ENCODE assay signal across 8 cellular contexts in the genomic region with DNA sequence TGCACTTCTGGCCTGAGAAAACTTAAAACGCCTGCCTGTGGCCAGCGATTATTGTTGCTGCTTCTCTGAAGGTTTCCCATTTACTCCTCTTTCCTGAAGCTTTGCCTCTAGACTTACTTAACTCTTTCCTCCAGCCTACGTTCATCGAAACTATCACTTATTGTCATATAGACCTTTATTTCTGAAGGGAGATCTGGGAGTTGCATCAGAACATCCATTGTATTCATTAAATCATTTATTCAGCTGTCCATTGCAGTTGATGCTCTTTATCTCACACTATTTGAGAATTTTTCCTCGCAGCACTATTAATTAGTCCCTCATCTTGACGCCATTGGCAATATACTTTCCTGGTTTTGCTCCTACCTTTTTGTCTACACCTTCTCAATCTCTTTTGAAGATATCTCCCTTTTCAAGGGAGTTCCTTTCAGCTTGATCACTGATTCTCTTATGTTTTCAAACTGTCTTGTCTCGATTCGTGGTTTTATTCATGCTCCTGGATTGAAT. TPM values are rescaled to one million over a fixed set of nuclear protein-coding genes. Genes with fewer than 3 reads are reported as not detected.
DNase-seq lines count a peak whose midpoint lies in the region; TF ChIP-seq lines count a peak whose summit lies in the region.

No MANE protein-coding gene starts in this region.

- no peak for DNase-seq in CD14-positive monocyte (ENCODE audit: low spot score)
- DNase-seq in NT2/D1 (ENCODE audit: low read depth, low spot score), result no peak
- no peak for DNase-seq in stimulated activated CD4-positive, alpha-beta T cell treated with anti-CD3 and anti-CD28 coated beads, Interleukin-15, amount 100 ng/mL, for 24 hours
- no peak for DNase-seq in RKO (ENCODE audit: low spot score)
- DNase-seq in GM19240 (ENCODE audit: insufficient read length, low spot score), result no peak
- no peak for DNase-seq in NCI-H1092 treated with DMSO at 0.1 percent for 48 hours (lab: John Stamatoyannopoulos, UW)

- H3K9ac ChIP-seq in NT2/D1 (ENCODE audit: insufficient read length, low read depth) (no peak overlapping the region), endocrine pancreas (ENCODE audit: control insufficient read depth, insufficient read depth, low read length) (no peak overlapping the region)

- H3K4me1 ChIP-seq in NT2/D1 (ENCODE audit: insufficient read depth, insufficient read length), result no peaks in the 10 kb centered on the region
- H3K4me1 ChIP-seq in endocrine pancreas (ENCODE audit: control insufficient read depth, insufficient read depth, low read length), result no peaks in the 10 kb centered on the region
- H3K4me1 ChIP-seq in neuron (ENCODE audit: insufficient read depth, low read length), result peaks cover 2% of the 10 kb centered on the region

- TF ChIP-seq CTCF in CD14-positive monocyte (IDR thresholded peaks at IDR 0.05), result no peak

- no peaks in the 10 kb centered on the region for H3K27me3 ChIP-seq in NT2/D1 (ENCODE audit: insufficient read depth, insufficient read length)
- no peaks in the 10 kb centered on the region for H3K27me3 ChIP-seq in endocrine pancreas (ENCODE audit: control insufficient read depth, insufficient read depth, low read length)
- H3K27me3 ChIP-seq in neuron (ENCODE audit: insufficient read depth, low read length), result no peaks in the 10 kb centered on the region

- H2AFZ ChIP-seq in neuron (ENCODE audit: low read depth, low read length), result peak overlapping the region; percentile 12

- H3K27me3 Mint-ChIP-seq in CD14-positive monocyte (ENCODE audit: low read depth in 3 of 3), result peaks cover 17 to 26% (median 19%) of the 10 kb centered on the region in 3 donors

- H3K36me3 ChIP-seq in NT2/D1 (ENCODE audit: insufficient read depth, insufficient read length, low read length) (peaks cover 2% of the 10 kb centered on the region), endocrine pancreas (ENCODE audit: control insufficient read depth, insufficient read depth, low read length) (no peaks in the 10 kb centered on the region), neuron (ENCODE audit: insufficient read depth, low read length) (no peaks in the 10 kb centered on the region)

- intact Hi-C loops in CD14-positive monocyte (cut with micrococcal nuclease), result loop anchor here (5.0 to 10.0 kb wide), 4 partner anchors 90 to 770 kb away; partner anchors contain the start of genes ATP5PB (in 1 of the 2), CD53 (in 1 of the 2), INKA2 (in 1 of the 2) and WDR77 (in 1 of the 2)

- H3K4me3 Mint-ChIP-seq in CD14-positive monocyte, result peak overlapping the region; percentile 88 to 96

- H3K27ac Mint-ChIP-seq in CD14-positive monocyte, result peak overlapping the region; percentile 98 to 100 (median 99)

- peaks cover 32 to 72% (median 58%) of the 10 kb centered on the region in 7 donors for H3K9me3 Mint-ChIP-seq in CD14-positive monocyte

- H3K9me3 ChIP-seq in NT2/D1 (ENCODE audit: insufficient read depth, low read length) (peaks cover 37% of the 10 kb centered on the region), endocrine pancreas (ENCODE audit: control insufficient read depth, low read length) (peaks cover 2% of the 10 kb centered on the region), neuron (ENCODE audit: low read length) (no peaks in the 10 kb centered on the region)

- peaks cover 8% of the 10 kb centered on the region for H3K4me1 Mint-ChIP-seq in CD14-positive monocyte

- H3K4me3 ChIP-seq in NT2/D1 (ENCODE audit: insufficient read length, low read depth) (peak overlapping the region; percentile 95), endocrine pancreas (ENCODE audit: control insufficient read depth, insufficient read depth, low read length) (peak overlapping the region; percentile 90), neuron (ENCODE audit: low read length) (peak overlapping the region; percentile 54)

- peaks cover 14 to 23% of the 10 kb centered on the region in 2 donors for H3K36me3 Mint-ChIP-seq in CD14-positive monocyte

RNA-seq across cellular contexts. Expression of gene LRIF1, which starts 0.7 kb away (rescaled TPM):
- 1 to 10 TPM; 4.0 to 8.2 TPM for polyA plus RNA-seq in CD14-positive monocyte
